1 cellular context compared by ENCODE assay signal in the genomic region with DNA sequence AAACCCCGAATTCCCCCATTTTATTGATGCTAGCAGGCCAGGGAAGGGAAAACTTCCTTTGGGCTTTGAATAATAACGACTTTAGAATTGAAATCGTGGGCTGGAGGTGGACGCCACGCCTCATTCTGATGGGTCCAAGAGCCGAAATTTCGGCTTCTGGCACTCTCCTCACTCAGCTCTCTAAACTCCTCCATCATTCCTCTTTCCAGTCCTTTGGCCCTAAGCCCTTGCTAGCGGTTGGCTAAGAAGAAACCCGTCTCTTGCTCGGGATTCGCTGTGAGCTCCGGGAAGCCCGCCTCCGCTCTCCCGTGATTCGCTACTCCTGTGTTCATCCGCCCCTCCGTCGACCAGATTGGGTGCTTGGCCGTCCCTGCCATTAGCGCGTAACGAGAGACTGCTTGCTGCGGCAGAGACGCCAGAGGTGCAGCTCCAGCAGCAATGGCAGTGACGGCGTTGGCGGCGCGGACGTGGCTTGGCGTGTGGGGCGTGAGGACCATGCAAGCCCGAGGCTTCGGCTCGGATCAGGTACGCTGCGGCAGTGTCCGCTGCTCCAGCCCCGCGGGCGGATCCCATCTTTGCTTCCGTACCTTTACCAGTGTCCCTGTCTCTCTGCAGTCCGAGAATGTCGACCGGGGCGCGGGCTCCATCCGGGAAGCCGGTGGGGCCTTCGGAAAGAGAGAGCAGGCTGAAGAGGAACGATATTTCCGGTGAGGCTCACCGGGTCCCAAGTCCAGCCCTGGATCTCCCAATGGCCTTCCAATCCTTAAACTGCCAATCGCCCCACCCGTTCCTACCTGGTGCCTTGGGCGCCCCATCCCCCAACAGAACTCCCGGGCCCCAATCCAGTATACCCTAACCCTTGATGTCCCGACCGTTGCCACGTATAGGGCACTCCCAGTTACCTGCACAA.
TF ChIP-seq lines count a peak whose summit lies in the region.

A gene (plus strand): TSS at position 379 of the 910 bp plus-strand sequence. CDS start 60 bp downstream, at position 439.

TF ChIP-seq in HEK293, 187 proteins besides CTCF, POLR2A, EP300 and RAD21 (continued from another document):
- TF ChIP-seq ZXDB (tag by site-specific recombination; IDR thresholded peaks at IDR 0.05) (peak; percentile 19), ZNF48 (tag by site-specific recombination; IDR thresholded peaks at IDR 0.05) (no peak), ZNF624 (tag by site-specific recombination; IDR thresholded peaks at IDR 0.05) (no peak), ZFHX2 (tag by site-specific recombination; conservative IDR thresholded peaks at IDR 0.05) (peak; percentile 38; the same call in 1 of the 2 replicates), GLIS2 (tag by site-specific recombination; IDR thresholded peaks at IDR 0.05) (peak; percentile 40; the same call in 1 of the 2 replicates), ZNF169 (tag by site-specific recombination; IDR thresholded peaks at IDR 0.05) (no peak), ZBTB7A (tag by site-specific recombination; IDR thresholded peaks at IDR 0.05; ENCODE audit: low read depth) (0 out of 2 replicates have a peak, but pooled peaks have one; percentile 61), ZNF610 (tag by site-specific recombination; IDR thresholded peaks at IDR 0.05; ENCODE audit: borderline replicate concordance) (no peak), ZIC2 (tag by site-specific recombination; IDR thresholded peaks at IDR 0.05) (peak; percentile 50), ZNF391 (tag by site-specific recombination; IDR thresholded peaks at IDR 0.05; ENCODE audit: borderline replicate concordance, low read depth) (0 out of 2 replicates have a peak, but pooled peaks have one; percentile 23), ZBTB20 (tag by site-specific recombination; IDR thresholded peaks at IDR 0.05) (peak; percentile 75; the same call in 1 of the 2 replicates), GLIS1 (tag by site-specific recombination; IDR thresholded peaks at IDR 0.05) (peak; percentile 35; the same call in 1 of the 2 replicates), ZNF155 (tag by site-specific recombination; IDR thresholded peaks at IDR 0.05) (no peak), ZNF521 (tag by site-specific recombination; IDR thresholded peaks at IDR 0.05) (no peak), GLI2 (tag by site-specific recombination; IDR thresholded peaks at IDR 0.05; ENCODE audit: borderline replicate concordance, low read depth) (no peak), ZNF660 (tag by site-specific recombination; IDR thresholded peaks at IDR 0.05) (no peak; the same call in 1 of the 2 replicates), ZNF548 (tag by site-specific recombination; IDR thresholded peaks at IDR 0.05) (no peak), ZEB2 (tag by site-specific recombination; IDR thresholded peaks at IDR 0.05) (0 out of 2 replicates have a peak, but pooled peaks have one; percentile 39), GFI1B (tag by site-specific recombination; IDR thresholded peaks at IDR 0.05) (no peak), KLF7 (tag by site-specific recombination; IDR thresholded peaks at IDR 0.05; ENCODE audit: borderline replicate concordance) (no peak), WT1 (tag by site-specific recombination; IDR thresholded peaks at IDR 0.05) (peak; percentile 33; the same call in 1 of the 2 replicates), ZNF768 (tag by site-specific recombination; IDR thresholded peaks at IDR 0.05) (no peak), ZNF214 (tag by site-specific recombination; IDR thresholded peaks at IDR 0.05; ENCODE audit: borderline replicate concordance) (no peak), ZNF112 (tag by site-specific recombination; IDR thresholded peaks at IDR 0.05) (no peak), KLF8 (tag by site-specific recombination; IDR thresholded peaks at IDR 0.05) (peak; percentile 15; the same call in 1 of the 2 replicates), HOXC10 (CRISPR knock-in tag; IDR thresholded peaks at IDR 0.05) (no peak), ZNF792 (tag by site-specific recombination; IDR thresholded peaks at IDR 0.05) (peak; percentile 81; the same call in 1 of the 2 replicates), ZNF140 (tag by site-specific recombination; IDR thresholded peaks at IDR 0.05) (no peak)
- TF ChIP-seq, protein P1, sequence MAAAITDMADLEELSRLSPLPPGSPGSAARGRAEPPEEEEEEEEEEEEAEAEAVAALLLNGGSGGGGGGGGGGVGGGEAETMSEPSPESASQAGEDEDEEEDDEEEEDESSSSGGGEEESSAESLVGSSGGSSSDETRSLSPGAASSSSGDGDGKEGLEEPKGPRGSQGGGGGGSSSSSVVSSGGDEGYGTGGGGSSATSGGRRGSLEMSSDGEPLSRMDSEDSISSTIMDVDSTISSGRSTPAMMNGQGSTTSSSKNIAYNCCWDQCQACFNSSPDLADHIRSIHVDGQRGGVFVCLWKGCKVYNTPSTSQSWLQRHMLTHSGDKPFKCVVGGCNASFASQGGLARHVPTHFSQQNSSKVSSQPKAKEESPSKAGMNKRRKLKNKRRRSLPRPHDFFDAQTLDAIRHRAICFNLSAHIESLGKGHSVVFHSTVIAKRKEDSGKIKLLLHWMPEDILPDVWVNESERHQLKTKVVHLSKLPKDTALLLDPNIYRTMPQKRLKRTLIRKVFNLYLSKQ (tag by site-specific recombination; IDR thresholded peaks at IDR 0.05; ENCODE audit: borderline replicate concordance), result no peak
- TF ChIP-seq, protein P2, sequence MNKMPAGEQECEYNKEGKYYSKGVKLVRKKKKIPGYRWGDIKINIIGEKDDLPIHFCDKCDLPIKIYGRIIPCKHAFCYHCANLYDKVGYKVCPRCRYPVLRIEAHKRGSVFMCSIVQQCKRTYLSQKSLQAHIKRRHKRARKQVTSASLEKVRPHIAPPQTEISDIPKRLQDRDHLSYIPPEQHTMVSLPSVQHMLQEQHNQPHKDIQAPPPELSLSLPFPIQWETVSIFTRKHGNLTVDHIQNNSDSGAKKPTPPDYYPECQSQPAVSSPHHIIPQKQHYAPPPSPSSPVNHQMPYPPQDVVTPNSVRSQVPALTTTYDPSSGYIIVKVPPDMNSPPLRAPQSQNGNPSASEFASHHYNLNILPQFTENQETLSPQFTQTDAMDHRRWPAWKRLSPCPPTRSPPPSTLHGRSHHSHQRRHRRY (tag by site-specific recombination; IDR thresholded peaks at IDR 0.05), result no peak
- TF ChIP-seq, protein P3, sequence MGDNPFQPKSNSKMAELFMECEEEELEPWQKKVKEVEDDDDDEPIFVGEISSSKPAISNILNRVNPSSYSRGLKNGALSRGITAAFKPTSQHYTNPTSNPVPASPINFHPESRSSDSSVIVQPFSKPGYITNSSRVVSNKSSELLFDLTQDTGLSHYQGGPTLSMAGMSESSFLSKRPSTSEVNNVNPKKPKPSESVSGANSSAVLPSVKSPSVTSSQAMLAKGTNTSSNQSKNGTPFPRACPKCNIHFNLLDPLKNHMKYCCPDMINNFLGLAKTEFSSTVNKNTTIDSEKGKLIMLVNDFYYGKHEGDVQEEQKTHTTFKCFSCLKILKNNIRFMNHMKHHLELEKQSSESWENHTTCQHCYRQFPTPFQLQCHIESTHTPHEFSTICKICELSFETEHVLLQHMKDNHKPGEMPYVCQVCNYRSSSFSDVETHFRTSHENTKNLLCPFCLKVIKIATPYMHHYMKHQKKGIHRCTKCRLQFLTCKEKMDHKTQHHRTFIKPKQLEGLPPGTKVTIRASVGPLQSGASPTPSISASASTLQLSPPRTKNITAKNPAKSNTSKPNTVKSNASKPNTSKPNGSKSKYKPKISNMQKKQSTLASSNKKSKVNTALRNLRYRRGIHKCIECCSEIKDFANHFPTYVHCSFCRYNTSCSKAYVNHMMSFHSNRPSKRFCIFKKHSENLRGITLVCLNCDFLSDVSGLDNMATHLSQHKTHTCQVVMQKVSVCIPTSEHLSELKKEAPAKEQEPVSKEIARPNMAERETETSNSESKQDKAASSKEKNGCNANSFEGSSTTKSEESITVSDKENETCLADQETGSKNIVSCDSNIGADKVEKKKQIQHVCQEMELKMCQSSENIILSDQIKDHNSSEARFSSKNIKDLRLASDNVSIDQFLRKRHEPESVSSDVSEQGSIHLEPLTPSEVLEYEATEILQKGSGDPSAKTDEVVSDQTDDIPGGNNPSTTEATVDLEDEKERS (tag by site-specific recombination; IDR thresholded peaks at IDR 0.05), result no peak
- TF ChIP-seq, protein P4, sequence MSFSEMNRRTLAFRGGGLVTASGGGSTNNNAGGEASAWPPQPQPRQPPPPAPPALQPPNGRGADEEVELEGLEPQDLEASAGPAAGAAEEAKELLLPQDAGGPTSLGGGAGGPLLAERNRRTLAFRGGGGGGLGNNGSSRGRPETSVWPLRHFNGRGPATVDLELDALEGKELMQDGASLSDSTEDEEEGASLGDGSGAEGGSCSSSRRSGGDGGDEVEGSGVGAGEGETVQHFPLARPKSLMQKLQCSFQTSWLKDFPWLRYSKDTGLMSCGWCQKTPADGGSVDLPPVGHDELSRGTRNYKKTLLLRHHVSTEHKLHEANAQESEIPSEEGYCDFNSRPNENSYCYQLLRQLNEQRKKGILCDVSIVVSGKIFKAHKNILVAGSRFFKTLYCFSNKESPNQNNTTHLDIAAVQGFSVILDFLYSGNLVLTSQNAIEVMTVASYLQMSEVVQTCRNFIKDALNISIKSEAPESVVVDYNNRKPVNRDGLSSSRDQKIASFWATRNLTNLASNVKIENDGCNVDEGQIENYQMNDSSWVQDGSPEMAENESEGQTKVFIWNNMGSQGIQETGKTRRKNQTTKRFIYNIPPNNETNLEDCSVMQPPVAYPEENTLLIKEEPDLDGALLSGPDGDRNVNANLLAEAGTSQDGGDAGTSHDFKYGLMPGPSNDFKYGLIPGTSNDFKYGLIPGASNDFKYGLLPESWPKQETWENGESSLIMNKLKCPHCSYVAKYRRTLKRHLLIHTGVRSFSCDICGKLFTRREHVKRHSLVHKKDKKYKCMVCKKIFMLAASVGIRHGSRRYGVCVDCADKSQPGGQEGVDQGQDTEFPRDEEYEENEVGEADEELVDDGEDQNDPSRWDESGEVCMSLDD (tag by site-specific recombination; IDR thresholded peaks at IDR 0.05), result peak; percentile 51; the same call in 1 of the 2 replicates
- TF ChIP-seq, protein P5, sequence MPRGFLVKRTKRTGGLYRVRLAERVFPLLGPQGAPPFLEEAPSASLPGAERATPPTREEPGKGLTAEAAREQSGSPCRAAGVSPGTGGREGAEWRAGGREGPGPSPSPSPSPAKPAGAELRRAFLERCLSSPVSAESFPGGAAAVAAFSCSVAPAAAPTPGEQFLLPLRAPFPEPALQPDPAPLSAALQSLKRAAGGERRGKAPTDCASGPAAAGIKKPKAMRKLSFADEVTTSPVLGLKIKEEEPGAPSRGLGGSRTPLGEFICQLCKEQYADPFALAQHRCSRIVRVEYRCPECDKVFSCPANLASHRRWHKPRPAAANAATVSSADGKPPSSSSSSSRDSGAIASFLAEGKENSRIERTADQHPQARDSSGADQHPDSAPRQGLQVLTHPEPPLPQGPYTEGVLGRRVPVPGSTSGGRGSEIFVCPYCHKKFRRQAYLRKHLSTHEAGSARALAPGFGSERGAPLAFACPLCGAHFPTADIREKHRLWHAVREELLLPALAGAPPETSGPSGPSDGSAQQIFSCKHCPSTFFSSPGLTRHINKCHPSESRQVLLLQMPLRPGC (tag by site-specific recombination; IDR thresholded peaks at IDR 0.05), result no peak; the same call in none of the 2 replicates
- TF ChIP-seq, protein P6, sequence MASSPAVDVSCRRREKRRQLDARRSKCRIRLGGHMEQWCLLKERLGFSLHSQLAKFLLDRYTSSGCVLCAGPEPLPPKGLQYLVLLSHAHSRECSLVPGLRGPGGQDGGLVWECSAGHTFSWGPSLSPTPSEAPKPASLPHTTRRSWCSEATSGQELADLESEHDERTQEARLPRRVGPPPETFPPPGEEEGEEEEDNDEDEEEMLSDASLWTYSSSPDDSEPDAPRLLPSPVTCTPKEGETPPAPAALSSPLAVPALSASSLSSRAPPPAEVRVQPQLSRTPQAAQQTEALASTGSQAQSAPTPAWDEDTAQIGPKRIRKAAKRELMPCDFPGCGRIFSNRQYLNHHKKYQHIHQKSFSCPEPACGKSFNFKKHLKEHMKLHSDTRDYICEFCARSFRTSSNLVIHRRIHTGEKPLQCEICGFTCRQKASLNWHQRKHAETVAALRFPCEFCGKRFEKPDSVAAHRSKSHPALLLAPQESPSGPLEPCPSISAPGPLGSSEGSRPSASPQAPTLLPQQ (tag by site-specific recombination; IDR thresholded peaks at IDR 0.05), result peak; percentile 80; the same call in 1 of the 2 replicates
- TF ChIP-seq, protein P7, sequence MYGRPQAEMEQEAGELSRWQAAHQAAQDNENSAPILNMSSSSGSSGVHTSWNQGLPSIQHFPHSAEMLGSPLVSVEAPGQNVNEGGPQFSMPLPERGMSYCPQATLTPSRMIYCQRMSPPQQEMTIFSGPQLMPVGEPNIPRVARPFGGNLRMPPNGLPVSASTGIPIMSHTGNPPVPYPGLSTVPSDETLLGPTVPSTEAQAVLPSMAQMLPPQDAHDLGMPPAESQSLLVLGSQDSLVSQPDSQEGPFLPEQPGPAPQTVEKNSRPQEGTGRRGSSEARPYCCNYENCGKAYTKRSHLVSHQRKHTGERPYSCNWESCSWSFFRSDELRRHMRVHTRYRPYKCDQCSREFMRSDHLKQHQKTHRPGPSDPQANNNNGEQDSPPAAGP (tag by site-specific recombination; IDR thresholded peaks at IDR 0.05), result peak; percentile 56; the same call in 1 of the 2 replicates
- TF ChIP-seq, protein P8, sequence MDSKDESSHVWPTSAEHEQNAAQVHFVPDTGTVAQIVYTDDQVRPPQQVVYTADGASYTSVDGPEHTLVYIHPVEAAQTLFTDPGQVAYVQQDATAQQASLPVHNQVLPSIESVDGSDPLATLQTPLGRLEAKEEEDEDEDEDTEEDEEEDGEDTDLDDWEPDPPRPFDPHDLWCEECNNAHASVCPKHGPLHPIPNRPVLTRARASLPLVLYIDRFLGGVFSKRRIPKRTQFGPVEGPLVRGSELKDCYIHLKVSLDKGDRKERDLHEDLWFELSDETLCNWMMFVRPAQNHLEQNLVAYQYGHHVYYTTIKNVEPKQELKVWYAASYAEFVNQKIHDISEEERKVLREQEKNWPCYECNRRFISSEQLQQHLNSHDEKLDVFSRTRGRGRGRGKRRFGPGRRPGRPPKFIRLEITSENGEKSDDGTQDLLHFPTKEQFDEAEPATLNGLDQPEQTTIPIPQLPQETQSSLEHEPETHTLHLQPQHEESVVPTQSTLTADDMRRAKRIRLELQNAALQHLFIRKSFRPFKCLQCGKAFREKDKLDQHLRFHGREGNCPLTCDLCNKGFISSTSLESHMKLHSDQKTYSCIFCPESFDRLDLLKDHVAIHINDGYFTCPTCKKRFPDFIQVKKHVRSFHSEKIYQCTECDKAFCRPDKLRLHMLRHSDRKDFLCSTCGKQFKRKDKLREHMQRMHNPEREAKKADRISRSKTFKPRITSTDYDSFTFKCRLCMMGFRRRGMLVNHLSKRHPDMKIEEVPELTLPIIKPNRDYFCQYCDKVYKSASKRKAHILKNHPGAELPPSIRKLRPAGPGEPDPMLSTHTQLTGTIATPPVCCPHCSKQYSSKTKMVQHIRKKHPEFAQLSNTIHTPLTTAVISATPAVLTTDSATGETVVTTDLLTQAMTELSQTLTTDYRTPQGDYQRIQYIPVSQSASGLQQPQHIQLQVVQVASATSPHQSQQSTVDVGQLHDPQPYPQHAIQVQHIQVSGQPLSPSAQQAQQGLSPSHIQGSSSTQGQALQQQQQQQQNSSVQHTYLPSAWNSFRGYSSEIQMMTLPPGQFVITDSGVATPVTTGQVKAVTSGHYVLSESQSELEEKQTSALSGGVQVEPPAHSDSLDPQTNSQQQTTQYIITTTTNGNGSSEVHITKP (tag by site-specific recombination; IDR thresholded peaks at IDR 0.05), result 0 out of 2 replicates have a peak, but pooled peaks have one; percentile 21
- TF ChIP-seq, protein P9, sequence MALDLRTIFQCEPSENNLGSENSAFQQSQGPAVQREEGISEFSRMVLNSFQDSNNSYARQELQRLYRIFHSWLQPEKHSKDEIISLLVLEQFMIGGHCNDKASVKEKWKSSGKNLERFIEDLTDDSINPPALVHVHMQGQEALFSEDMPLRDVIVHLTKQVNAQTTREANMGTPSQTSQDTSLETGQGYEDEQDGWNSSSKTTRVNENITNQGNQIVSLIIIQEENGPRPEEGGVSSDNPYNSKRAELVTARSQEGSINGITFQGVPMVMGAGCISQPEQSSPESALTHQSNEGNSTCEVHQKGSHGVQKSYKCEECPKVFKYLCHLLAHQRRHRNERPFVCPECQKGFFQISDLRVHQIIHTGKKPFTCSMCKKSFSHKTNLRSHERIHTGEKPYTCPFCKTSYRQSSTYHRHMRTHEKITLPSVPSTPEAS (tag by site-specific recombination; IDR thresholded peaks at IDR 0.05), result no peak
